In genomic region chr16:29250923-29251434, GRCh38 we compare ENCODE assay signal across 1 cellular context.
TF ChIP-seq lines count a peak whose summit lies in the region.

No MANE protein-coding gene starts in this region.

TF ChIP-seq in HepG2, 621 proteins besides CTCF, POLR2A, EP300 and RAD21:
- 0 out of 2 replicates have a peak, but pooled peaks have one; percentile 17 for TF ChIP-seq STAG1 (CRISPR knock-in tag; IDR thresholded peaks at IDR 0.05)
